8 cellular contexts compared by ENCODE assay signal in genomic region chr16:46392930-46393722, GRCh38.
DNase-seq lines count a peak whose midpoint lies in the region; ATAC-seq, FAIRE-seq and TF ChIP-seq lines count a peak whose summit lies in the region.
"Not testable (repeated sequence)": the region's sequence is repeated elsewhere in the genome, so short reads cannot be mapped to it uniquely, and the experiment has no call there.

No MANE protein-coding gene starts in this region.

- not testable (repeated sequence) for H3K9me3 Mint-ChIP-seq in neural crest cell

- not testable (repeated sequence) for H4K20me1 ChIP-seq in DND-41 (ENCODE audit: insufficient read depth, low read length); endothelial cell of umbilical vein (replicated peaks; ENCODE audit: control insufficient read depth, extremely low read depth, insufficient read depth, low read length)

- H3K27me3 Mint-ChIP-seq in neural crest cell (ENCODE audit: low read depth): not testable (repeated sequence)

- TF ChIP-seq POLR2A in endothelial cell of umbilical vein (IDR thresholded peaks at IDR 0.05; ENCODE audit: low read depth, low read length); tibial nerve (IDR thresholded peaks at IDR 0.05): not testable (repeated sequence)

- POLR2A ChIA-PET in endothelial cell of umbilical vein (lab: Charles Lee): not testable (repeated sequence)

- not testable (repeated sequence) for H3K27me3 ChIP-seq in DND-41 (ENCODE audit: insufficient read depth, low read length, poor library complexity); endothelial cell of umbilical vein (ENCODE audit: control insufficient read depth in 2 of 2, insufficient read depth in 2 of 2, low read length in 2 of 2); tibial nerve

- H3K79me2 ChIP-seq in DND-41 (ENCODE audit: insufficient read depth, low read length); endothelial cell of umbilical vein (ENCODE audit: control insufficient read depth, insufficient read depth, low read length): not testable (repeated sequence)

- H3K36me3 ChIP-seq in DND-41 (ENCODE audit: insufficient read depth, low read length); endothelial cell of umbilical vein (ENCODE audit: control insufficient read depth in 2 of 2, extremely low read depth in 1 of 2, insufficient read depth in 2 of 2, low read length in 2 of 2); tibial nerve: not testable (repeated sequence)

- H3K4me3 Mint-ChIP-seq in neural crest cell: not testable (repeated sequence)

- not testable (repeated sequence) for H3K4me2 ChIP-seq in DND-41 (ENCODE audit: insufficient read depth, low read length); endothelial cell of umbilical vein (ENCODE audit: insufficient read depth, low read length)

- 76 to 78% methylated on average over 26 of the region's 26 CpGs for WGBS in tibial nerve, 2 donors

- H3K27ac Mint-ChIP-seq in neural crest cell (ENCODE audit: unreplicated experiment): not testable (repeated sequence)

- not testable (repeated sequence) for TF ChIP-seq EP300 in tibial nerve (IDR thresholded peaks at IDR 0.05)

- DNase-seq in DND-41 (peak; percentile 22), SW480 (ENCODE audit: low spot score) (peak; percentile 50), astrocyte of the hippocampus (ENCODE audit: low read depth, low spot score) (peak; percentile 16), endothelial cell of umbilical vein (ENCODE audit: low read depth, low spot score) (peak; percentile 82), inferior parietal cortex (ENCODE audit: extremely low spot score) (peak; percentile 37), neural crest cell (ENCODE audit: low read depth, low spot score) (peak; percentile 44), tibial nerve (ENCODE audit: low spot score in 2 of 2) (peak; percentile 22 to 73)
- DNase-seq in Jurkat, Clone E6-1 (ENCODE audit: low read depth, low spot score): peak; percentile 55

- not testable (repeated sequence) for H3K9me1 ChIP-seq in endothelial cell of umbilical vein (replicated peaks; ENCODE audit: control insufficient read depth, extremely low read depth, insufficient read depth, low read length)

- not testable (repeated sequence) for H2AFZ ChIP-seq in DND-41 (ENCODE audit: low read depth, low read length); endothelial cell of umbilical vein (ENCODE audit: low read depth, low read length)

- ATAC-seq in DND-41 (ENCODE audit: insufficient read depth, low read depth): not testable (repeated sequence)

- CTCF ChIA-PET in endothelial cell of umbilical vein (lab: Charles Lee): not testable (repeated sequence)

- FAIRE-seq in endothelial cell of umbilical vein (lab: Jason Lieb, UNC): not testable (repeated sequence)

- dilution Hi-C loops in endothelial cell of umbilical vein (cut with MboI; ENCODE audit: extremely low pct_ligation_motif_present, low sequenced_read_pairs): not testable (repeated sequence)

- BruUV-seq in endothelial cell of umbilical vein (replicated peaks; lab: Mats Ljungman, UMichigan): not testable (repeated sequence)

- H3K9ac ChIP-seq in DND-41 (ENCODE audit: low read depth, low read length); endothelial cell of umbilical vein (replicated peaks; ENCODE audit: extremely low read depth, insufficient read depth, low read length): not testable (repeated sequence)

- H3K4me1 ChIP-seq in DND-41 (ENCODE audit: insufficient read depth, low read length); endothelial cell of umbilical vein (ENCODE audit: control insufficient read depth, extremely low read depth, insufficient read depth, low read length); tibial nerve: not testable (repeated sequence)

- H3K4me1 Mint-ChIP-seq in neural crest cell: not testable (repeated sequence)

- H3K27ac ChIP-seq in DND-41 (ENCODE audit: low read length); endothelial cell of umbilical vein (ENCODE audit: insufficient read depth, low read depth, low read length); tibial nerve: not testable (repeated sequence)

- H3K9me3 ChIP-seq in DND-41 (ENCODE audit: insufficient read depth, low read length, severe bottlenecking); endothelial cell of umbilical vein (replicated peaks; ENCODE audit: control insufficient read depth, insufficient read depth, low read length): not testable (repeated sequence)
- H3K9me3 ChIP-seq in tibial nerve: peaks cover 0 to 17% (median 4%) of the 10 kb centered on the region in 4 donors

- H3K36me3 Mint-ChIP-seq in neural crest cell (ENCODE audit: low read depth): peaks cover 14% of the 10 kb centered on the region

- H3K4me3 ChIP-seq in DND-41 (ENCODE audit: low read depth in 1 of 2, low read length in 2 of 2); Jurkat, Clone E6-1 (ENCODE audit: low read length); endothelial cell of umbilical vein (replicated peaks in 1 of 3; ENCODE audit: insufficient read depth in 1 of 3, low read depth in 1 of 3, low read length in 3 of 3); tibial nerve: not testable (repeated sequence)

- intact Hi-C loops in endothelial cell of umbilical vein (cut with micrococcal nuclease): not testable (repeated sequence)

- not testable (repeated sequence) for TF ChIP-seq CTCF in DND-41 (IDR thresholded peaks at IDR 0.05; ENCODE audit: borderline replicate concordance, extremely low read depth, low read length, poor library complexity, severe bottlenecking); endothelial cell of umbilical vein (IDR thresholded peaks at IDR 0.05; ENCODE audit: extremely low read depth in 1 of 2, insufficient read depth in 1 of 2, low read depth in 1 of 2, low read length in 2 of 2); neural crest cell (conservative IDR thresholded peaks at IDR 0.05); tibial nerve (IDR thresholded peaks at IDR 0.05)

Comparison
In these comparisons a context has a peak if more than half of its experiments do, and no peak if none do; other contexts are left out.
1. DNase-seq: peak in every context shown above with its lines; median percentile 82 in endothelial cell of umbilical vein; 55 in Jurkat, Clone E6-1; 50 in SW480; 48 in tibial nerve; 44 in neural crest cell; 37 in inferior parietal cortex; 22 in DND-41; 16 in astrocyte of the hippocampus.